14 cellular contexts compared by ENCODE assay signal in the genomic region with DNA sequence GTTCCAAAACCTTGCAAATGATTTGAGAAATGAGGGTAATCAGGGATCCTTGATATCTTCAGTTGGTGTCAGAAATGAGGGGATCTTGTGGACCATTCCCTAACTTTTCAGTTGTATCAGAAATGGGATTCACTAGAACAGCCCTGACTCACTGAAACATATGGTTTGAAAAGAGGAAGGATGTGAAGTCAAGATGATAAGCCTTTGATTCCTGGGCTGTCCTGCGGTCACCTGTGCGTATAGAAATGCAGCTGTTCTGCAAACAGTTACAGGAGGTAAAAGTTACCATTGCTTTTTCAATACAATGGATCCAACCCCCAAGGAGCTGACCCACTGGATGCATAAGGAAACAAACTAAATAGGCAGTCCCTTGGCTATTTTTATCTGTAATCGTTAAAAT. TPM values are rescaled to one million over a fixed set of nuclear protein-coding genes. Genes with fewer than 3 reads are reported as not detected.
DNase-seq lines count a peak whose midpoint lies in the region; ATAC-seq lines count a peak whose summit lies in the region.
"Had no signal": no experiment of that assay in that cellular context is flagged by ENCODE, and none has a peak within 500 bp of the region (broad histone marks: within the 10 kb centered on the region; RNA-seq: fewer than 3 reads in every experiment).

No MANE protein-coding gene starts in this region.

- no peak overlapping the region for H4K5ac ChIP-seq in mesendoderm (ENCODE audit: low read length)

- ATAC-seq in naive B cell (ENCODE audit: low read depth in 2 of 2) = peak in 1 of 2 donors; percentile 52
- no peak for ATAC-seq in GM19328 (IDR thresholded peaks at IDR 0.05; ENCODE audit: unreplicated experiment)
- no peak for ATAC-seq in HG03469 (IDR thresholded peaks at IDR 0.05; ENCODE audit: unreplicated experiment)
- ATAC-seq: stimulated activated memory B cell treated with anti-CD40 and anti-IgM and Interleukin-4, amounts not matched to agents 10 μg/mL and 1 μg/mL and 100 μg/mL, for 72 hours had no signal

- H2BK120ac ChIP-seq in mesendoderm (ENCODE audit: low read depth, low read length) = no peak overlapping the region

- peak overlapping the region; percentile 35 for H3K4me3 Mint-ChIP-seq in activated naive CD4-positive, alpha-beta T cell treated with anti-CD3 and anti-CD28 coated beads, Interleukin-2, amount 10 ng/mL, durations not matched to agents 7 days and 5 days
- peak overlapping the region; percentile 72 for H3K4me3 Mint-ChIP-seq in T-helper 2 cell treated with Interferon-gamma antibody and Interleukin-4, amounts not matched to agents 5 μg/mL and 100 μg/mL, for 36 hours
- H3K4me3 Mint-ChIP-seq in naive B cell = no peak overlapping the region
- H3K4me3 Mint-ChIP-seq: nephron progenitor cell; stimulated activated memory B cell treated with anti-CD40 and anti-IgM and Interleukin-4, amounts not matched to agents 10 μg/mL and 1 μg/mL and 100 μg/mL, for 72 hours had no signal

- H3K27ac ChIP-seq in mesendoderm (ENCODE audit: low read depth, low read length) = no peak overlapping the region

- H3K4ac ChIP-seq in mesendoderm (ENCODE audit: low read depth, low read length) = no peak overlapping the region

- H3K79me2 ChIP-seq in mesendoderm (ENCODE audit: control insufficient read depth, insufficient read depth, low read length) = no peaks in the 10 kb centered on the region

- no peak overlapping the region for H3K9ac ChIP-seq in mesendoderm (ENCODE audit: low read length)

- no peak overlapping the region for H3K56ac ChIP-seq in mesendoderm (ENCODE audit: low read length)

- H3K9me3 Mint-ChIP-seq in activated naive CD4-positive, alpha-beta T cell treated with anti-CD3 and anti-CD28 coated beads, Interleukin-2, amount 10 ng/mL, durations not matched to agents 7 days and 5 days = peaks cover 4% of the 10 kb centered on the region
- no peaks in the 10 kb centered on the region for H3K9me3 Mint-ChIP-seq in T-helper 2 cell treated with Interferon-gamma antibody and Interleukin-4, amounts not matched to agents 5 μg/mL and 100 μg/mL, for 36 hours
- H3K9me3 Mint-ChIP-seq in naive B cell = peaks cover 0 to 1% (median 0%) of the 10 kb centered on the region in 7 donors
- H3K9me3 Mint-ChIP-seq: nephron progenitor cell; stimulated activated memory B cell treated with anti-CD40 and anti-IgM and Interleukin-4, amounts not matched to agents 10 μg/mL and 1 μg/mL and 100 μg/mL, for 72 hours had no signal

- no CpG with 5 or more reads among the region's 3 CpGs for WGBS in mesendoderm (ENCODE audit: extremely low coverage, insufficient coverage, low lambda C conversion rate)

- peaks cover 7% of the 10 kb centered on the region for H3K27me3 Mint-ChIP-seq in activated naive CD4-positive, alpha-beta T cell treated with anti-CD3 and anti-CD28 coated beads, Interleukin-2, amount 10 ng/mL, durations not matched to agents 7 days and 5 days
- H3K27me3 Mint-ChIP-seq in T-helper 2 cell treated with Interferon-gamma antibody and Interleukin-4, amounts not matched to agents 5 μg/mL and 100 μg/mL, for 36 hours (ENCODE audit: low read depth) = peaks cover 18% of the 10 kb centered on the region
- H3K27me3 Mint-ChIP-seq in naive B cell = peaks cover 11 to 17% (median 14%) of the 10 kb centered on the region in 3 donors
- H3K27me3 Mint-ChIP-seq: stimulated activated memory B cell treated with anti-CD40 and anti-IgM and Interleukin-4, amounts not matched to agents 10 μg/mL and 1 μg/mL and 100 μg/mL, for 72 hours had no signal

- DNase-seq in activated naive CD4-positive, alpha-beta T cell treated with anti-CD3 and anti-CD28 coated beads, Interleukin-2, amount 10 ng/mL, durations not matched to agents 7 days and 5 days = peak; percentile 49
- no peak for DNase-seq in activated naive CD4-positive, alpha-beta T cell treated with anti-CD3 and anti-CD28 coated beads, Interleukin-2, amount 50 U/mL, for 16 hours
- DNase-seq in Kasumi-1 (lab: John Stamatoyannopoulos, UW) (peak; percentile 72 to 83), naive B cell (no peak), mesendoderm (no peak)
- DNase-seq in T-helper 2 cell treated with Interferon-gamma antibody and Interleukin-4, amounts not matched to agents 5 μg/mL and 100 μg/mL, for 36 hours (ENCODE audit: low spot score) = no peak
- DNase-seq: ACHN, NCI-H2171, NCI-H526 treated with DMSO at 0.1 percent for 48 hours, nephron progenitor cell, SHP77 had no signal

- no peak overlapping the region for H3K4me3 ChIP-seq in mesendoderm (ENCODE audit: low read length)

- H4K8ac ChIP-seq in mesendoderm (ENCODE audit: low read depth, low read length) = no peak overlapping the region

- no peak overlapping the region for H2BK5ac ChIP-seq in mesendoderm (ENCODE audit: low read length)

- no peak overlapping the region for H3K23ac ChIP-seq in mesendoderm (ENCODE audit: low read length)

- no peaks in the 10 kb centered on the region for H3K36me3 ChIP-seq in mesendoderm (ENCODE audit: control insufficient read depth, insufficient read depth, low read length)

- H3K4me2 ChIP-seq in mesendoderm (ENCODE audit: low read length) = no peak overlapping the region

- peaks cover 55% of the 10 kb centered on the region for H3K4me1 Mint-ChIP-seq in activated naive CD4-positive, alpha-beta T cell treated with anti-CD3 and anti-CD28 coated beads, Interleukin-2, amount 10 ng/mL, durations not matched to agents 7 days and 5 days
- H3K4me1 Mint-ChIP-seq in T-helper 2 cell treated with Interferon-gamma antibody and Interleukin-4, amounts not matched to agents 5 μg/mL and 100 μg/mL, for 36 hours (ENCODE audit: low read depth) = peaks cover 53% of the 10 kb centered on the region
- H3K4me1 Mint-ChIP-seq in naive B cell = peaks cover 6 to 9% (median 8%) of the 10 kb centered on the region in 3 donors

- CTCF ChIA-PET in activated naive CD4-positive, alpha-beta T cell treated with anti-CD3 and anti-CD28 coated beads, Interleukin-2, amount 10 ng/mL, durations not matched to agents 7 days and 5 days (lab: Charles Lee) = interaction anchor here (1.1 to 5.4 kb wide), 5 partner anchors 11 to 239 kb away, joined by 3 to 125 read pairs (median 6); no protein-coding TSS in a partner anchor

- no peaks in the 10 kb centered on the region for H3K79me1 ChIP-seq in mesendoderm (ENCODE audit: low read length)

- no peaks in the 10 kb centered on the region for H3K36me3 Mint-ChIP-seq in activated naive CD4-positive, alpha-beta T cell treated with anti-CD3 and anti-CD28 coated beads, Interleukin-2, amount 10 ng/mL, durations not matched to agents 7 days and 5 days
- H3K36me3 Mint-ChIP-seq in T-helper 2 cell treated with Interferon-gamma antibody and Interleukin-4, amounts not matched to agents 5 μg/mL and 100 μg/mL, for 36 hours (ENCODE audit: low read depth) = no peaks in the 10 kb centered on the region
- H3K36me3 Mint-ChIP-seq in naive B cell = no peaks in the 10 kb centered on the region
- H3K36me3 Mint-ChIP-seq: stimulated activated memory B cell treated with anti-CD40 and anti-IgM and Interleukin-4, amounts not matched to agents 10 μg/mL and 1 μg/mL and 100 μg/mL, for 72 hours had no signal

- H3K27ac Mint-ChIP-seq in activated naive CD4-positive, alpha-beta T cell treated with anti-CD3 and anti-CD28 coated beads, Interleukin-2, amount 10 ng/mL, durations not matched to agents 7 days and 5 days = peak overlapping the region; percentile 76
- H3K27ac Mint-ChIP-seq in T-helper 2 cell treated with Interferon-gamma antibody and Interleukin-4, amounts not matched to agents 5 μg/mL and 100 μg/mL, for 36 hours = peak overlapping the region; percentile 65
- peak overlapping the region in 4 of 6 donors; percentile 3 to 69 (median 16) for H3K27ac Mint-ChIP-seq in naive B cell
- H3K27ac Mint-ChIP-seq: nephron progenitor cell; stimulated activated memory B cell treated with anti-CD40 and anti-IgM and Interleukin-4, amounts not matched to agents 10 μg/mL and 1 μg/mL and 100 μg/mL, for 72 hours had no signal

- no peak overlapping the region for H3K18ac ChIP-seq in mesendoderm (ENCODE audit: low read length)

- H3K27me3 ChIP-seq in mesendoderm (ENCODE audit: insufficient read depth, low read length, poor library complexity) = no peaks in the 10 kb centered on the region

- no peak overlapping the region for H2AK5ac ChIP-seq in mesendoderm (ENCODE audit: low read length)

- H3K4me1 ChIP-seq in mesendoderm (ENCODE audit: control insufficient read depth, low read depth, low read length) = no peaks in the 10 kb centered on the region

- no peak overlapping the region for H2BK15ac ChIP-seq in mesendoderm (replicated peaks; ENCODE audit: low read depth)

RNA-seq across cellular contexts. Expression of gene SIGLECL1, which starts 7.3 kb away (rescaled TPM):
- polyA plus RNA-seq in naive B cell (ENCODE audit: low read depth in 6 of 6) = not detected
- polyA plus RNA-seq in mesendoderm (2013, experiment 1 of 2) = not detected
- not detected for polyA plus RNA-seq in mesendoderm (2013, experiment 2 of 2)

RNA-seq across cellular contexts. Expression of gene CD33, which starts 33.3 kb away (rescaled TPM):
- 1 to 10 TPM in 1 of 6 donors, under 1 TPM in 3, not detected in 2; 0.60 to 3.6 (median 0.85) TPM for polyA plus RNA-seq in naive B cell (ENCODE audit: low read depth in 6 of 6)
- 0.51 TPM for polyA plus RNA-seq in mesendoderm (2013, experiment 1 of 2)
- polyA plus RNA-seq in mesendoderm (2013, experiment 2 of 2) = 0.41 TPM

RNA-seq across cellular contexts. Expression of gene IGLON5, which starts 53.3 kb away (rescaled TPM):
- polyA plus RNA-seq in naive B cell (ENCODE audit: low read depth in 6 of 6) = not detected
- polyA plus RNA-seq in mesendoderm (2013, experiment 1 of 2) = 17.8 TPM
- polyA plus RNA-seq in mesendoderm (2013, experiment 2 of 2) = 17.4 TPM

Comparison
In these comparisons a context has a peak if more than half of its experiments do, and no peak if none do; other contexts are left out.
1. DNase-seq: peak in activated naive CD4-positive, alpha-beta T cell treated with anti-CD3 and anti-CD28 coated beads, Interleukin-2, amount 10 ng/mL, durations not matched to agents 7 days and 5 days (single experiment) and Kasumi-1 (2 of 2); none in activated naive CD4-positive, alpha-beta T cell treated with anti-CD3 and anti-CD28 coated beads, Interleukin-2, amount 50 U/mL, for 16 hours (single experiment), T-helper 2 cell treated with Interferon-gamma antibody and Interleukin-4, amounts not matched to agents 5 μg/mL and 100 μg/mL, for 36 hours (single experiment), naive B cell (single experiment) and mesendoderm (single experiment).
2. H3K27ac Mint-ChIP-seq: peak in every context shown above with its lines; median percentile 76 in activated naive CD4-positive, alpha-beta T cell treated with anti-CD3 and anti-CD28 coated beads, Interleukin-2, amount 10 ng/mL, durations not matched to agents 7 days and 5 days; 65 in T-helper 2 cell treated with Interferon-gamma antibody and Interleukin-4, amounts not matched to agents 5 μg/mL and 100 μg/mL, for 36 hours; 16 in naive B cell.
3. H3K4me3 Mint-ChIP-seq: peak in activated naive CD4-positive, alpha-beta T cell treated with anti-CD3 and anti-CD28 coated beads, Interleukin-2, amount 10 ng/mL, durations not matched to agents 7 days and 5 days (single experiment) and T-helper 2 cell treated with Interferon-gamma antibody and Interleukin-4, amounts not matched to agents 5 μg/mL and 100 μg/mL, for 36 hours (single experiment); none in naive B cell (0 of 8).